9 cellular contexts compared by ENCODE assay signal in the genomic region with DNA sequence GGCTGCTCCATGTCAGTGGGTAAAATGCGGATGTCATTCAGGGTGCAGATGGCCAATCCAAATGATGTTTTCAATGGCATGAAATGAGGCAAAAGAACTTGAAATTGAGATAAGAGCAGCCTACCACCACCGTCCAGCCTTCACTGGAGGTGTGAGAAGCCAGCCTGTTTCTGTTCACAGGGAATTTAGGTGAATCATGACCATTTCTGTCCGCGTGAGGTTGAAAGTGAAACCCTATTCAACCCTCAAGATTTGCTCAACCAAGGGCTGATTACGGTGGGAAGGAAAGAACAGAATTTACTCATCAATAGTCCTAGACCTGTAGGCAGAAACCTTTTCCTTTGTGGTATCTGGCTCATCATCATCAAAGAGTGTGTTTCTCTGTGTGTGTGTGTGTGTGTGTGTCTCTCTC.
A peak's percentile ranks its signal among the peaks of the same experiment; 100 is the strongest.
DNase-seq lines count a peak whose midpoint lies in the region; ATAC-seq and TF ChIP-seq lines count a peak whose summit lies in the region.
"Had no signal": no experiment of that assay in that cellular context is flagged by ENCODE, and none has a peak within 500 bp of the region (broad histone marks: within the 10 kb centered on the region; RNA-seq: fewer than 3 reads in every experiment).

No MANE protein-coding gene starts in this region.

- no peaks in the 10 kb centered on the region for H4K20me1 ChIP-seq in osteoblast (ENCODE audit: insufficient read depth, low read length)

- no peaks in the 10 kb centered on the region for H3K9me3 ChIP-seq in osteoblast (ENCODE audit: low read depth, low read length)

- no peak overlapping the region for H3K27ac ChIP-seq in osteoblast (ENCODE audit: low read depth, low read length)

- no peaks in the 10 kb centered on the region for H3K79me2 ChIP-seq in osteoblast (ENCODE audit: insufficient read depth, low read length)

- H3K27me3 ChIP-seq in osteoblast (ENCODE audit: insufficient read depth, low read length): no peaks in the 10 kb centered on the region

- H3K4me2 ChIP-seq in osteoblast (ENCODE audit: insufficient read depth, low read length): no peak overlapping the region

- peak; percentile 95 for ATAC-seq in GM19035 (IDR thresholded peaks at IDR 0.05; ENCODE audit: unreplicated experiment)
- peak; percentile 94 for ATAC-seq in HG03097 (IDR thresholded peaks at IDR 0.05; ENCODE audit: low FRiP score, unreplicated experiment)
- no peak for ATAC-seq in omental fat pad (ENCODE audit: low FRiP score)
- ATAC-seq: HCT116 had no signal

- no peak overlapping the region for H3K4me3 ChIP-seq in osteoblast (ENCODE audit: insufficient read depth, low read length)

- DNase-seq in activated CD8-positive, alpha-beta memory T cell treated with anti-CD3 and anti-CD28 coated beads for 4 hours (ENCODE audit: low read depth in 2 of 2): peak; percentile 20 to 39
- peak; percentile 43 to 58 for DNase-seq in stimulated activated CD4-positive, alpha-beta T cell treated with anti-CD3 and anti-CD28 coated beads, Interleukin-2, amount 100 ng/mL, for 48 hours
- no peak for DNase-seq in omental fat pad (ENCODE audit: low spot score)
- DNase-seq in amygdala (lab: John Stamatoyannopoulos, UW): no peak
- no peak for DNase-seq in NCI-H82 (lab: John Stamatoyannopoulos, UW)
- no peak for DNase-seq in osteoblast (ENCODE audit: insufficient read length, low spot score, missing footprints)

- no peaks in the 10 kb centered on the region for H3K36me3 ChIP-seq in osteoblast (ENCODE audit: insufficient read depth, low read length)

- no peak overlapping the region for H2AFZ ChIP-seq in osteoblast (ENCODE audit: low read length)

- H3K4me1 ChIP-seq in osteoblast (ENCODE audit: insufficient read depth, low read length): peaks cover 25% of the 10 kb centered on the region

- TF ChIP-seq CTCF in omental fat pad (IDR thresholded peaks at IDR 0.05) (no peak), osteoblast (IDR thresholded peaks at IDR 0.05; ENCODE audit: extremely low read depth, low read depth, low read length) (no peak)

Comparison
In these comparisons a context has a peak if more than half of its experiments do, and no peak if none do; other contexts are left out.
1. DNase-seq: peak in activated CD8-positive, alpha-beta memory T cell treated with anti-CD3 and anti-CD28 coated beads for 4 hours (2 of 2) and stimulated activated CD4-positive, alpha-beta T cell treated with anti-CD3 and anti-CD28 coated beads, Interleukin-2, amount 100 ng/mL, for 48 hours (2 of 2); none in omental fat pad (single experiment), amygdala (0 of 56), NCI-H82 (single experiment) and osteoblast (single experiment).